In the genomic region with DNA sequence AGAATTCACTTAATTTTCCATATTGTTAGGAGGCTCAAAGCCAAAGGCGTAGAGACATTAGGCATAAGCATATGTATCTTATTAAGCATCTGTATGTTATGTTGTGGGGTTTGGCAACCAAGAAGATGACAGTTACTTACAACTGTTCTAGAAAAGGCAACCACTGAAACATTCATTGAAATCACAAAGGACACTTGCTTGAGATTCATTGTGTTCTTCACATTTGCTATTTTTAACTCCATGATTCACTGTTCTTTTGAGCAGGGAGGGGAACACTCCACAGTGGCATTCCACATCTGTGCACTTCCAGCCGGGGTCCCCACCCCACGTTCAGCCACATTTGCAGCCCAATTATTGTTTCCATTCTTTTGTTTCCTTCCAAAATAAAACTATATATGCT, we compare ENCODE assay signal across 9 cellular contexts.
A peak's percentile ranks its signal among the peaks of the same experiment; 100 is the strongest.
DNase-seq lines count a peak whose midpoint lies in the region; ATAC-seq and TF ChIP-seq lines count a peak whose summit lies in the region.
"Had no signal": no experiment of that assay in that cellular context is flagged by ENCODE, and none has a peak within 500 bp of the region (broad histone marks: within the 10 kb centered on the region; RNA-seq: fewer than 3 reads in every experiment).

No MANE protein-coding gene starts in this region.

- no peaks in the 10 kb centered on the region for H3K27me3 Mint-ChIP-seq in T-helper 1 cell treated with Interleukin-12 subunit alpha and Interleukin-12 subunit beta and Interleukin-4 antibody, amounts not matched to agents 30 μg/mL and 1 μg/mL, for 36 hours (ENCODE audit: low read depth)

- peaks cover 30% of the 10 kb centered on the region for H3K4me1 ChIP-seq in foreskin keratinocyte

- peaks cover 20% of the 10 kb centered on the region for H3K36me3 Mint-ChIP-seq in T-helper 1 cell treated with Interleukin-12 subunit alpha and Interleukin-12 subunit beta and Interleukin-4 antibody, amounts not matched to agents 30 μg/mL and 1 μg/mL, for 36 hours (ENCODE audit: low read depth)

- ATAC-seq in GM21529 (IDR thresholded peaks at IDR 0.05; ENCODE audit: unreplicated experiment) (peak; percentile 36), foreskin keratinocyte (peak; percentile 61), GM21723 (IDR thresholded peaks at IDR 0.05; ENCODE audit: unreplicated experiment) (no peak)

- DNase-seq in AG08395 (ENCODE audit: low spot score) (peak; percentile 63), foreskin keratinocyte (peak in 1 of 2 donors; percentile 46), NCI-H2107 treated with DMSO at 0.1 percent for 48 hours (lab: John Stamatoyannopoulos, UW; ENCODE audit: unreplicated experiment) (no peak), NCI-H1105 (lab: John Stamatoyannopoulos, UW) (no peak)
- no peak for DNase-seq in stimulated activated CD8-positive, alpha-beta memory T cell treated with anti-CD3 and anti-CD28 coated beads, Interleukin-4, amount 100 ng/mL, for 48 hours

- no peak overlapping the region for H3K27ac ChIP-seq in foreskin keratinocyte

- H3K4me1 Mint-ChIP-seq in T-helper 1 cell treated with Interleukin-12 subunit alpha and Interleukin-12 subunit beta and Interleukin-4 antibody, amounts not matched to agents 30 μg/mL and 1 μg/mL, for 36 hours (ENCODE audit: low read depth): peaks cover 92% of the 10 kb centered on the region

- no peaks in the 10 kb centered on the region for H3K27me3 ChIP-seq in foreskin keratinocyte

- H3K9me3 Mint-ChIP-seq in T-helper 1 cell treated with Interleukin-12 subunit alpha and Interleukin-12 subunit beta and Interleukin-4 antibody, amounts not matched to agents 30 μg/mL and 1 μg/mL, for 36 hours: peaks cover 5% of the 10 kb centered on the region
- H3K9me3 Mint-ChIP-seq: nephron had no signal

- TF ChIP-seq CTCF in foreskin keratinocyte (conservative IDR thresholded peaks at IDR 0.05): no peak

- peak overlapping the region; percentile 68 for H3K4me3 Mint-ChIP-seq in T-helper 1 cell treated with Interleukin-12 subunit alpha and Interleukin-12 subunit beta and Interleukin-4 antibody, amounts not matched to agents 30 μg/mL and 1 μg/mL, for 36 hours
- H3K4me3 Mint-ChIP-seq: nephron had no signal

- peak overlapping the region; percentile 98 for H3K27ac Mint-ChIP-seq in T-helper 1 cell treated with Interleukin-12 subunit alpha and Interleukin-12 subunit beta and Interleukin-4 antibody, amounts not matched to agents 30 μg/mL and 1 μg/mL, for 36 hours
- H3K27ac Mint-ChIP-seq: nephron had no signal
